9 cellular contexts compared by ENCODE assay signal in the genomic region with DNA sequence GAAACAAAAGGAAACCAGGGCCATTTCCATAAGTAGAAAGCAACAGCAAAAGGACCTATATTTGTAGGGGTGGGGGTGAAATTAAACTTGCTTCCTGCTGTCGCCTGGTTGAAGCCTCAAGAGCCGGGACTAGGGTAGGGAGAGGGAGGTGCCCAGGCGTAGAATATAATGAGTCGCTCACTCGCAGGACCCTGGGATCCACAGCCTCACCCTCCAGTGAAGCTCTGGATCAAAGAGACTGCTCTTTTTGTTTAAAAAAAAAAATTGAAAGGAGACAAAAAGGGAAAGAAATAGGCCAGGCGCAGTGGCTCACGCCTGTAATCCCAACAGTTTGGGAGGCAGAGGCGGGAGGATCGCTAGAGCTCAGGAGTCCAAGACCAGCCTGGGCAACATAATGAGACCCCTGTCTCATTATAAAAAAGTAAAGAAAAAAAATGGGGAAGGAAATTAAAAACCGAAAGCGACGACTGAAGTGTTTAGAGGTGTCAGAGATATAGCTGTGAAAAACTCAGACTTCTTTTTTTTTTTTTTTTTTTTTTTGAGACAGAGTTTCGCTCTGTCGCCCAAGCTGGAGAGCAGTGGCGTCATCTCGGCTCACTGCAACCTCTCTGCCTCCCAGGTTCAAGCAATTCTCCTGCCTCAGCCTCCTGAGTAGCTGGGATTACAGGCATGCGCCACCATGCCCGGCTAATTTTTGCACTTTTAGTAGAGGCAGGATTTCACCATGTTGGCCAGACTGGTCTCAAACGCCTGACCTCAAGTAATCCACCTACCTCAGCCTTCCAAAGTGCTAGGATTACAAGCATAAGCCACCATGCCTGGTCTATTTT. TPM values are rescaled to one million over a fixed set of nuclear protein-coding genes. Genes with fewer than 3 reads are reported as not detected.
DNase-seq lines count a peak whose midpoint lies in the region; ATAC-seq and TF ChIP-seq lines count a peak whose summit lies in the region.
"Had no signal": no experiment of that assay in that cellular context is flagged by ENCODE, and none has a peak within 500 bp of the region (broad histone marks: within the 10 kb centered on the region; RNA-seq: fewer than 3 reads in every experiment).

No MANE protein-coding gene starts in this region.

- H3K4me1 Mint-ChIP-seq in CD14-positive monocyte (peaks cover 80% of the 10 kb centered on the region), natural killer cell (peaks cover 61 to 72% of the 10 kb centered on the region in 2 donors)
- H3K4me1 Mint-ChIP-seq in activated naive CD4-positive, alpha-beta T cell treated with anti-CD3 and anti-CD28 coated beads, Interleukin-2, amount 50 U/mL, for 24 hours, result peaks cover 76% of the 10 kb centered on the region

- peaks cover 0 to 2% (median 0%) of the 10 kb centered on the region in 7 donors for H3K9me3 Mint-ChIP-seq in CD14-positive monocyte
- no peaks in the 10 kb centered on the region for H3K9me3 Mint-ChIP-seq in activated naive CD4-positive, alpha-beta T cell treated with anti-CD3 and anti-CD28 coated beads, Interleukin-2, amount 50 U/mL, for 24 hours
- no peaks in the 10 kb centered on the region for H3K9me3 Mint-ChIP-seq in natural killer cell

- intact Hi-C loops in CD14-positive monocyte (cut with micrococcal nuclease) (loop anchor here in 1 of 2 donors (2.0 to 10.0 kb wide), 2 partner anchors 14 to 414 kb away; no protein-coding TSS in a partner anchor), natural killer cell (cut with micrococcal nuclease) (loop anchor here (10.0 kb wide), 1 partner anchor 1216 kb away; a partner anchor contains a TSS)

- in situ Hi-C loops in G401 (cut with HindIII; ENCODE audit: low sequenced_read_pairs), result no loop called here

- H3K4me3 Mint-ChIP-seq in CD14-positive monocyte (peak overlapping the region; percentile 72 to 86), natural killer cell (peak overlapping the region; percentile 91)
- H3K4me3 Mint-ChIP-seq in activated naive CD4-positive, alpha-beta T cell treated with anti-CD3 and anti-CD28 coated beads, Interleukin-2, amount 50 U/mL, for 24 hours, result peak overlapping the region; percentile 85

- H3K27me3 Mint-ChIP-seq in CD14-positive monocyte (ENCODE audit: low read depth in 3 of 3) (peaks cover 0 to 6% (median 0%) of the 10 kb centered on the region in 3 donors), natural killer cell (ENCODE audit: low read depth in 2 of 2) (no peaks in the 10 kb centered on the region)
- no peaks in the 10 kb centered on the region for H3K27me3 Mint-ChIP-seq in activated naive CD4-positive, alpha-beta T cell treated with anti-CD3 and anti-CD28 coated beads, Interleukin-2, amount 50 U/mL, for 24 hours

- peak overlapping the region; percentile 97 to 99 (median 98) for H3K27ac Mint-ChIP-seq in CD14-positive monocyte
- peak overlapping the region; percentile 94 for H3K27ac Mint-ChIP-seq in activated naive CD4-positive, alpha-beta T cell treated with anti-CD3 and anti-CD28 coated beads, Interleukin-2, amount 50 U/mL, for 24 hours
- peak overlapping the region; percentile 90 to 100 for H3K27ac Mint-ChIP-seq in natural killer cell

- TF ChIP-seq CTCF in CD14-positive monocyte (IDR thresholded peaks at IDR 0.05) (no peak), natural killer cell (IDR thresholded peaks at IDR 0.05) (no peak)

- peak; percentile 22 to 37 (median 35) for ATAC-seq in natural killer cell
- no peak for ATAC-seq in HG02588 (IDR thresholded peaks at IDR 0.05; ENCODE audit: unreplicated experiment)

- peaks cover 0 to 2% of the 10 kb centered on the region in 2 donors for H3K36me3 Mint-ChIP-seq in CD14-positive monocyte
- no peaks in the 10 kb centered on the region for H3K36me3 Mint-ChIP-seq in activated naive CD4-positive, alpha-beta T cell treated with anti-CD3 and anti-CD28 coated beads, Interleukin-2, amount 50 U/mL, for 24 hours
- H3K36me3 Mint-ChIP-seq in natural killer cell, result no peaks in the 10 kb centered on the region

- DNase-seq in CD14-positive monocyte (ENCODE audit: low spot score) (peak; percentile 70), NAMALWA (ENCODE audit: low spot score) (peak; percentile 82), natural killer cell (no peak), C1 segment of cervical spinal cord (lab: John Stamatoyannopoulos, UW) (no peak), nucleus accumbens (lab: John Stamatoyannopoulos, UW) (no peak), G401 (ENCODE audit: low spot score) (no peak)
- DNase-seq: DMS79 treated with DMSO at 0.1 percent for 48 hours had no signal

RNA-seq across cellular contexts. Expression of a gene that starts 10.9 kb away (rescaled TPM):
- polyA plus RNA-seq in CD14-positive monocyte, result 100 to 1,000 TPM; 259 to 279 TPM
- 1,000 to 10,000 TPM; 1,036 to 1,703 (median 1,382) TPM for total RNA-seq in natural killer cell
- total RNA-seq in G401 (2014; rRNA removed; shearing (Covaris generic)), result 25.3 and 28.1 TPM in 2 replicates

RNA-seq across cellular contexts. Expression of a gene that starts 48.8 kb away (rescaled TPM):
- polyA plus RNA-seq in CD14-positive monocyte, result 10 to 100 TPM; 78.7 to 83.5 TPM
- 100 to 1,000 TPM; 397 to 569 (median 557) TPM for total RNA-seq in natural killer cell
- 181 and 204 TPM in 2 replicates for total RNA-seq in G401 (2014; rRNA removed; shearing (Covaris generic))

Comparison
In these comparisons a context has a peak if more than half of its experiments do, and no peak if none do; other contexts are left out.
1. DNase-seq: peak in CD14-positive monocyte (single experiment) and NAMALWA (single experiment); none in natural killer cell (single experiment), C1 segment of cervical spinal cord (0 of 14), nucleus accumbens (0 of 56) and G401 (single experiment).
2. RNA of a gene that starts 10.9 kb away (total RNA-seq): 1,036 to 1,703 TPM in natural killer cell; 25.3 to 28.1 TPM in G401; every median in the first group is over 10 times any median in the second.
3. Peak in every context shown above with its lines, with median percentiles within 50 percentile points of each other: H3K27ac Mint-ChIP-seq and H3K4me3 Mint-ChIP-seq.